In the genomic region with DNA sequence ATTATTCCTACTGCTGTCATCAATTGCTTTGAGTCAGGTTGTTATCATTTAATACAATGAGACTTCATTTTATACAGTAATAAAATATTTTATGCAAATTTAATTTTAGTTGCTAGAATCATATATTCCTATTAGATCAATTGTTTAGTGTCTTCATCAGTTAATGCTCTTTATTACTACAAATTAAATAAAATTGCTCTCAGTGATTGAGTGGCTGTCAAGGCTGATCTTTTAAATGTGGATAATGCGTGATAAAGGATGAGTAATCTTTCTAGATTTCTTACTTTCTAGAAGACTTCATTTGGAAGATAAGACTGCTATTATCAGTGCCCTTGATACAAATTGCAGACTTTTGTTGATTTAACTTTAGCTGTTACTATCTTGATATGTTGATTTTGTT, we compare ENCODE assay signal across 9 cellular contexts.
"Had no signal": no experiment of that assay in that cellular context is flagged by ENCODE, and none has a peak within 500 bp of the region (broad histone marks: within the 10 kb centered on the region; RNA-seq: fewer than 3 reads in every experiment).

No MANE protein-coding gene starts in this region.

- H3K9ac ChIP-seq: GM23248 had no signal

- H3K9me3 ChIP-seq: HAP-1 had no signal

- H3K4me3 ChIP-seq: GM23248, GM23338, HAP-1 had no signal

- ATAC-seq: GM23338, HCT116 had no signal

- H3K4me1 ChIP-seq: HAP-1 had no signal

- H2AFZ ChIP-seq: GM23248, GM23338 had no signal

- DNase-seq: GM23248, GOT3, H7, H9, HCEC 1CT, HFFc6 had no signal

- H3K4me2 ChIP-seq: GM23338 had no signal

- H3K27ac ChIP-seq: GM23248 had no signal

- H3K36me3 ChIP-seq: HAP-1 had no signal
